ENCODE assay signal across 14 cellular contexts in genomic region chr20:36547186-36548005, GRCh38. TPM values are rescaled to one million over a fixed set of nuclear protein-coding genes. Genes with fewer than 3 reads are reported as not detected.
"Had no signal": no experiment of that assay in that cellular context is flagged by ENCODE, and none has a peak within 500 bp of the region (broad histone marks: within the 10 kb centered on the region; RNA-seq: fewer than 3 reads in every experiment).

No MANE protein-coding gene starts in this region.

- H3K27ac ChIP-seq: colonic mucosa, psoas muscle, SJCRH30 had no signal

- DNase-seq: activated CD4-positive, alpha-beta T cell treated with anti-CD3 and anti-CD28 coated beads, Interleukin-2, amount 50 U/mL, for 4 hours; activated CD4-positive, CD25-positive, alpha-beta regulatory T cell treated with anti-CD3 and anti-CD28 coated beads, Interleukin-2, amount 50 U/mL, for 72 hours; activated CD8-positive, alpha-beta memory T cell treated with anti-CD3 and anti-CD28 coated beads, Interleukin-2, amount 10 ng/mL, durations not matched to agents 7 days and 5 days; activated gamma-delta T cell treated with Interleukin-2 at 50 U/mL for 16 hours; activated naive CD8-positive, alpha-beta T cell treated with anti-CD3 and anti-CD28 coated beads for 36 hours; colonic mucosa; effector CD8-positive, alpha-beta T cell; hypothalamus; naive thymus-derived CD8-positive, alpha-beta T cell; stimulated activated CD4-positive, alpha-beta T cell treated with anti-CD3 and anti-CD28 coated beads, Interleukin-4, amount 100 ng/mL, for 1 hour; stomach; trophoblast cell had no signal

- H3K36me3 ChIP-seq: colonic mucosa, SJCRH30 had no signal

- H3K4me1 Mint-ChIP-seq: activated CD8-positive, alpha-beta memory T cell treated with anti-CD3 and anti-CD28 coated beads, Interleukin-2, amount 10 ng/mL, durations not matched to agents 7 days and 5 days had no signal

- H3K36me3 Mint-ChIP-seq: activated CD8-positive, alpha-beta memory T cell treated with anti-CD3 and anti-CD28 coated beads, Interleukin-2, amount 10 ng/mL, durations not matched to agents 7 days and 5 days; activated naive CD8-positive, alpha-beta T cell treated with anti-CD3 and anti-CD28 coated beads for 36 hours; naive thymus-derived CD8-positive, alpha-beta T cell had no signal

- H3K27ac Mint-ChIP-seq: activated CD8-positive, alpha-beta memory T cell treated with anti-CD3 and anti-CD28 coated beads, Interleukin-2, amount 10 ng/mL, durations not matched to agents 7 days and 5 days; activated naive CD8-positive, alpha-beta T cell treated with anti-CD3 and anti-CD28 coated beads for 36 hours had no signal

- H3K4me3 ChIP-seq: colonic mucosa, psoas muscle, SJCRH30 had no signal

- H3K9me3 Mint-ChIP-seq: activated naive CD8-positive, alpha-beta T cell treated with anti-CD3 and anti-CD28 coated beads for 36 hours; naive thymus-derived CD8-positive, alpha-beta T cell had no signal

- H3K4me3 Mint-ChIP-seq: activated CD8-positive, alpha-beta memory T cell treated with anti-CD3 and anti-CD28 coated beads, Interleukin-2, amount 10 ng/mL, durations not matched to agents 7 days and 5 days; activated naive CD8-positive, alpha-beta T cell treated with anti-CD3 and anti-CD28 coated beads for 36 hours; naive thymus-derived CD8-positive, alpha-beta T cell had no signal

- H3K27me3 ChIP-seq: colonic mucosa, SJCRH30, stomach had no signal

- H3K27me3 Mint-ChIP-seq: activated CD8-positive, alpha-beta memory T cell treated with anti-CD3 and anti-CD28 coated beads, Interleukin-2, amount 10 ng/mL, durations not matched to agents 7 days and 5 days; activated naive CD8-positive, alpha-beta T cell treated with anti-CD3 and anti-CD28 coated beads for 36 hours; naive thymus-derived CD8-positive, alpha-beta T cell had no signal

- H3K4me1 ChIP-seq: colonic mucosa had no signal

- H3K9me3 ChIP-seq: colonic mucosa, psoas muscle, SJCRH30, stomach had no signal

- ATAC-seq: activated CD8-positive, alpha-beta memory T cell treated with anti-CD3 and anti-CD28 coated beads, Interleukin-2, amount 10 ng/mL, durations not matched to agents 7 days and 5 days; naive thymus-derived CD8-positive, alpha-beta T cell; psoas muscle had no signal

RNA-seq across cellular contexts. Expression of gene MYL9, which starts 6.1 kb away (rescaled TPM):
- total RNA-seq: naive thymus-derived CD8-positive, alpha-beta T cell had no signal
